Comparison of ENCODE assay signal across 9 cellular contexts in the genomic region with DNA sequence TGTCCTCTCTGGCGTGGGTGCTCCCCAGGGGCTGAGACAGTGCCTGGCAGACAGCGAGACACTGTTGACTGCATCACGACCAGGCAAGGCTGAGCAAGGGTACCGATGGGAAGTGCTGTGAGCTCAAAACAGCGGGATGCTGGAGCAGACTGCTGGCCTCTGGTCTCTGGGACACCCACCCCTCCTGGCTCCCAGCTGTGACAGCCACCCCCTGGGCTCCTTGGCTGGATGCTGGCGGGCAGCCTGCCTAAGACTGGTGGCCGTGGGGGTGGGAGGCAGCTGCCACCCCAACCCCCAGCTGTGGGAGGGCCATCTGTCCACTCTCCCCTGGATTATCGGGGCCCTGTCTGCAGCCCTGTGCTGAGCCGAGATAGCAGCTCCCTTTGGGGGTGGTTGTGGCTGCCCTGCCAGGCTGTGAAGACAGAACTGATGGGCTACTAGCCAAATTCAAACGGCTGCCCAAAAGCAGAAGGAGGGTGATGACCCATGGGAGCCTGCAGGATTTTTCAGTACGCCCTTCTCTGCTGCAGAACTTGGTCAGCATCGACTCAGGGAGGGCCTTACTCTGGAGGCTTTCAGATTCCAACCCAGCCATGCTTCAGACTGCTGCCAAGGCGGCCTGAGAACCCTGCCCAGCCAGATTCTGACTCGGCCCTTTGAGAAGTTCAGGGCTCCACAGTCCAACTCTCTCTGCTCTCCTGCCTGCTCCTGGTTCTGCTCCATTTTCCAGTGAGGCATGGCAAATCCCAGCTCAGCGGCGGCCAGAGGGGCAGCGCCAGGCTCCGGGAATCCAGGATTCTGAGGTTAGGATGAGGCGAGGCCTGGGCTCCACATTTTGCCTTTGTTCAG.
DNase-seq lines count a peak whose midpoint lies in the region; ATAC-seq and TF ChIP-seq lines count a peak whose summit lies in the region.
"Had no signal": no experiment of that assay in that cellular context is flagged by ENCODE, and none has a peak within 500 bp of the region (broad histone marks: within the 10 kb centered on the region; RNA-seq: fewer than 3 reads in every experiment).

No MANE protein-coding gene starts in this region.

- no peak for DNase-seq in CD8-positive, alpha-beta memory T cell
- DNase-seq in ascending aorta (ENCODE audit: low spot score in 2 of 2), result peak in 1 of 2 donors; percentile 90
- DNase-seq in right cardiac atrium, result peak; percentile 87 to 94 (median 94)
- DNase-seq in naive thymus-derived CD8-positive, alpha-beta T cell, result no peak
- no peak for DNase-seq in A172 (ENCODE audit: low spot score)
- DNase-seq in activated CD4-positive, alpha-beta T cell treated with anti-CD3 and anti-CD28 coated beads for 4 hours, result no peak
- DNase-seq in activated CD4-positive, alpha-beta T cell treated with anti-CD3 and anti-CD28 coated beads, Interleukin-2, amount 50 U/mL, for 48 hours, result no peak
- DNase-seq: T-helper 17 cell had no signal

- CTCF ChIA-PET in CD8-positive, alpha-beta memory T cell (lab: Charles Lee), result interaction anchor here (0.9 to 2.1 kb wide), 3 partner anchors 13 to 68 kb away, joined by 3 to 6 read pairs (median 3); no protein-coding TSS in a partner anchor

- TF ChIP-seq CTCF in ascending aorta (IDR thresholded peaks at IDR 0.05), result no peak

- peak overlapping the region; percentile 10 for H3K4me2 ChIP-seq in skeletal muscle satellite cell (ENCODE audit: low read length)

- peak overlapping the region; percentile 43 for H3K9ac ChIP-seq in skeletal muscle satellite cell (ENCODE audit: low read depth, low read length)

- H3K9me3 ChIP-seq in CD8-positive, alpha-beta memory T cell (ENCODE audit: low read length), result no peaks in the 10 kb centered on the region
- H3K9me3 ChIP-seq in ascending aorta (no peaks in the 10 kb centered on the region), right cardiac atrium (ENCODE audit: control insufficient read depth, low read length) (no peaks in the 10 kb centered on the region), skeletal muscle satellite cell (replicated peaks; ENCODE audit: low read length) (no peaks in the 10 kb centered on the region)

- POLR2A ChIA-PET in CD8-positive, alpha-beta memory T cell (lab: Charles Lee), result no interaction called here
- POLR2A ChIA-PET in naive thymus-derived CD8-positive, alpha-beta T cell (lab: Charles Lee), result interaction anchor here (1.2 kb wide), 1 partner anchor 42 kb away, joined by 3 read pairs; no protein-coding TSS in a partner anchor

- peak; percentile 66 to 76 for ATAC-seq in right cardiac atrium
- no peak for ATAC-seq in naive thymus-derived CD8-positive, alpha-beta T cell
- ATAC-seq: T-helper 17 cell had no signal

- no peak overlapping the region for H3K4me3 ChIP-seq in CD8-positive, alpha-beta memory T cell (ENCODE audit: low read length)
- H3K4me3 ChIP-seq in ascending aorta, result peak overlapping the region in 1 of 2 donors; percentile 2
- no peak overlapping the region for H3K4me3 ChIP-seq in right cardiac atrium (ENCODE audit: low read length)
- no peak overlapping the region for H3K4me3 ChIP-seq in skeletal muscle satellite cell (ENCODE audit: low read length)

- no peaks in the 10 kb centered on the region for H3K27me3 ChIP-seq in CD8-positive, alpha-beta memory T cell (ENCODE audit: insufficient read depth, low read length, poor library complexity, severe bottlenecking)
- no peaks in the 10 kb centered on the region for H3K27me3 ChIP-seq in ascending aorta
- no peaks in the 10 kb centered on the region for H3K27me3 ChIP-seq in right cardiac atrium (ENCODE audit: control insufficient read depth, insufficient read depth)
- H3K27me3 ChIP-seq in skeletal muscle satellite cell (ENCODE audit: control insufficient read depth, insufficient read depth, low read length), result no peaks in the 10 kb centered on the region

- H3K27ac ChIP-seq in CD8-positive, alpha-beta memory T cell (ENCODE audit: low read depth, low read length), result peak overlapping the region; percentile 57
- peak overlapping the region; percentile 80 for H3K27ac ChIP-seq in ascending aorta
- peak overlapping the region; percentile 36 for H3K27ac ChIP-seq in right cardiac atrium (ENCODE audit: low read length)

- H3K27ac Mint-ChIP-seq in CD8-positive, alpha-beta memory T cell, result no peak overlapping the region
- no peak overlapping the region for H3K27ac Mint-ChIP-seq in naive thymus-derived CD8-positive, alpha-beta T cell
- H3K27ac Mint-ChIP-seq: T-helper 17 cell had no signal

- no peaks in the 10 kb centered on the region for H3K4me1 ChIP-seq in CD8-positive, alpha-beta memory T cell (ENCODE audit: insufficient read depth, low read length)
- H3K4me1 ChIP-seq in ascending aorta (peaks cover 28 to 56% of the 10 kb centered on the region in 2 donors), right cardiac atrium (ENCODE audit: control insufficient read depth, insufficient read depth, low read length) (peaks cover 35% of the 10 kb centered on the region), skeletal muscle satellite cell (ENCODE audit: control insufficient read depth, insufficient read depth, low read length) (peaks cover 52% of the 10 kb centered on the region)

- H3K4me3 Mint-ChIP-seq in CD8-positive, alpha-beta memory T cell, result no peak overlapping the region
- no peak overlapping the region for H3K4me3 Mint-ChIP-seq in naive thymus-derived CD8-positive, alpha-beta T cell
- H3K4me3 Mint-ChIP-seq: T-helper 17 cell had no signal

- H3K9me3 Mint-ChIP-seq in CD8-positive, alpha-beta memory T cell, result no peaks in the 10 kb centered on the region
- no peaks in the 10 kb centered on the region for H3K9me3 Mint-ChIP-seq in naive thymus-derived CD8-positive, alpha-beta T cell

- intact Hi-C loops in ascending aorta (cut with DNase I) (no loop called here), right cardiac atrium (cut with DNase I) (no loop called here)

- no peaks in the 10 kb centered on the region for H3K4me1 Mint-ChIP-seq in CD8-positive, alpha-beta memory T cell
- no peaks in the 10 kb centered on the region for H3K4me1 Mint-ChIP-seq in naive thymus-derived CD8-positive, alpha-beta T cell

- H3K27me3 Mint-ChIP-seq in CD8-positive, alpha-beta memory T cell, result no peaks in the 10 kb centered on the region
- no peaks in the 10 kb centered on the region for H3K27me3 Mint-ChIP-seq in naive thymus-derived CD8-positive, alpha-beta T cell
- H3K27me3 Mint-ChIP-seq: T-helper 17 cell had no signal

- WGBS in right cardiac atrium, result 37% methylated on average over 19 of the region's 19 CpGs

- peaks cover 0 to 33% (median 4%) of the 10 kb centered on the region in 3 donors for H3K36me3 Mint-ChIP-seq in CD8-positive, alpha-beta memory T cell
- H3K36me3 Mint-ChIP-seq in naive thymus-derived CD8-positive, alpha-beta T cell, result peaks cover 0 to 11% (median 0%) of the 10 kb centered on the region in 3 donors

- H3K36me3 ChIP-seq in CD8-positive, alpha-beta memory T cell (ENCODE audit: insufficient read depth, low read length), result no peaks in the 10 kb centered on the region
- H3K36me3 ChIP-seq in ascending aorta, result peaks cover 11 to 32% of the 10 kb centered on the region in 2 donors
- peaks cover 33% of the 10 kb centered on the region for H3K36me3 ChIP-seq in skeletal muscle satellite cell (ENCODE audit: insufficient read depth, low read length)

Comparison
In these comparisons a context has a peak if more than half of its experiments do, and no peak if none do; other contexts are left out.
1. DNase-seq: peak in right cardiac atrium (3 of 3); none in CD8-positive, alpha-beta memory T cell (0 of 5), naive thymus-derived CD8-positive, alpha-beta T cell (0 of 10), A172 (single experiment), activated CD4-positive, alpha-beta T cell treated with anti-CD3 and anti-CD28 coated beads for 4 hours (0 of 2) and activated CD4-positive, alpha-beta T cell treated with anti-CD3 and anti-CD28 coated beads, Interleukin-2, amount 50 U/mL, for 48 hours (0 of 2).
2. ATAC-seq: peak in right cardiac atrium (2 of 2); none in naive thymus-derived CD8-positive, alpha-beta T cell (0 of 2).
3. Peak in every context shown above with its lines, with median percentiles within 50 percentile points of each other: H3K27ac ChIP-seq.